8 cellular contexts compared by ENCODE assay signal in the genomic region with DNA sequence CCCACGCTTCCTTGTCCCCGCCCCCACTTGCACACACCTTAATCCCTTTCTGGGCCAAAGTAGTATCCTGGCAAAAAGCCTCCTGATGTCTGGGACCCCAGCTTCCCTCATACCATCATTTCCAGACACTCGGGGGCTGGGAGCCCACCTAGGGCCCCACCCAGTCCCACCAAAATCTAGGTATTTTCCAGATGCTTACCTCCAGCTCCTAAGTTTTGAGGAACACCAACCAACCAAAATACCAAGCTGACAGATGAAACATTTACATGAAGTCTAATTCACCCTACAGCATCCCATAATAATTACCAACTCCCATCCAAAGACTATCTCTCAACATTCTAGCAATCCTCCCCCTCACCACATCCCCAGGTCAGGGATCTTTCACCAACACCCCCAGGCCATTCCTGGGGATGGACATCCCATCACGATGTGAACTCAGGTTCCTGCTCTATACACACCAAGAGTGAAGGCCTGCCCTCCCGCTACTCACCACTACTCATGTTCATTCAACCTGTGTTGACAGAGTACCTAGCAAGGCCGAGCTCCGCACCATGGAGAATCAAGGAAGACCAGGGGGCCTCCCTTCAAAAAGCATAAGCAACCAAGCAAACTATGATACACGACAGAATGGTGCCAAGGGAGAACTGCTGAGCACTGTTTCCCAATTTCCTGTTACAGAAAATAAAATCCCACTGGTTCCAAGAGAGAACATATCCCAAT. TPM values are rescaled to one million over a fixed set of nuclear protein-coding genes. Genes with fewer than 3 reads are reported as not detected.
DNase-seq lines count a peak whose midpoint lies in the region; ATAC-seq, FAIRE-seq and TF ChIP-seq lines count a peak whose summit lies in the region.

No MANE protein-coding gene starts in this region.

- H3K36me3 ChIP-seq in OCI-LY1 (ENCODE audit: insufficient read depth, low read length) (peaks cover 19% of the 10 kb centered on the region; the same call in 1 of the 2 replicates), sigmoid colon (no peaks in the 10 kb centered on the region)
- no peaks in the 10 kb centered on the region for H3K36me3 ChIP-seq in effector memory CD4-positive, alpha-beta T cell (ENCODE audit: control insufficient read depth, insufficient read depth, low read length)

- H3K27me3 ChIP-seq in OCI-LY1 (ENCODE audit: insufficient read depth, low read length), result no peaks in the 10 kb centered on the region
- H3K27me3 ChIP-seq in effector memory CD4-positive, alpha-beta T cell (replicated peaks; ENCODE audit: control insufficient read depth, insufficient read depth, low read length, poor library complexity, severe bottlenecking), result no peaks in the 10 kb centered on the region
- no peaks in the 10 kb centered on the region for H3K27me3 ChIP-seq in sigmoid colon

- peaks cover 19% of the 10 kb centered on the region for H3F3A ChIP-seq in OCI-LY1 (ENCODE audit: insufficient read depth, low read length)

- no peaks in the 10 kb centered on the region for H3K9me3 ChIP-seq in OCI-LY1 (ENCODE audit: low read length)
- H3K9me3 ChIP-seq in effector memory CD4-positive, alpha-beta T cell (ENCODE audit: control insufficient read depth, low read length), result no peaks in the 10 kb centered on the region
- H3K9me3 ChIP-seq in sigmoid colon, result no peaks in the 10 kb centered on the region

- H2AFZ ChIP-seq in OCI-LY1 (ENCODE audit: low read length), result no peak overlapping the region

- H3K27ac ChIP-seq in OCI-LY1 (ENCODE audit: low read depth, low read length, poor library complexity, severe bottlenecking) (peak overlapping the region; percentile 68), sigmoid colon (peak overlapping the region; percentile 92 to 100 (median 98))
- peak overlapping the region; percentile 91 for H3K27ac ChIP-seq in effector memory CD4-positive, alpha-beta T cell (ENCODE audit: insufficient read depth, low read length, poor library complexity, severe bottlenecking)

- H3K4me2 ChIP-seq in OCI-LY1 (ENCODE audit: low read length), result no peak overlapping the region

- TF ChIP-seq CTCF in OCI-LY1 (IDR thresholded peaks at IDR 0.05; ENCODE audit: low read length), result no peak
- no peak for TF ChIP-seq CTCF in sigmoid colon (IDR thresholded peaks at IDR 0.05)

- H4K20me1 ChIP-seq in OCI-LY1 (ENCODE audit: insufficient read depth, low read length), result no peaks in the 10 kb centered on the region; the same call in 1 of the 2 replicates

- H3K9ac ChIP-seq in OCI-LY1 (ENCODE audit: low read length), result no peak overlapping the region

- no peak for TF ChIP-seq EP300 in sigmoid colon (IDR thresholded peaks at IDR 0.05)

- no peak for ATAC-seq in GM18517 (IDR thresholded peaks at IDR 0.05; ENCODE audit: unreplicated experiment)

- H3K79me2 ChIP-seq in OCI-LY1 (ENCODE audit: insufficient read depth, low read length), result peaks cover 24% of the 10 kb centered on the region

- intact Hi-C loops in sigmoid colon (cut with DNase I), result loop anchor here (5.0 kb wide), 1 partner anchor 41 kb away; a partner anchor contains a TSS

- H3K4me1 ChIP-seq in OCI-LY1 (ENCODE audit: insufficient read depth, low read length, severe bottlenecking), result peaks cover 53% of the 10 kb centered on the region
- peaks cover 43% of the 10 kb centered on the region for H3K4me1 ChIP-seq in effector memory CD4-positive, alpha-beta T cell (ENCODE audit: control insufficient read depth, insufficient read depth, low read length, poor library complexity, severe bottlenecking)
- peaks cover 0 to 63% (median 54%) of the 10 kb centered on the region in 4 donors for H3K4me1 ChIP-seq in sigmoid colon

- WGBS in sigmoid colon, 2 donors, result 59 to 62% methylated on average over 8 of the region's 8 CpGs

- H3K9me2 ChIP-seq in OCI-LY1 (ENCODE audit: low read depth, low read length), result no peaks in the 10 kb centered on the region

- FAIRE-seq in GM12891 (lab: Jason Lieb, UNC), result peak; percentile 54

- H3K4me3 ChIP-seq in OCI-LY1 (ENCODE audit: low read depth, low read length, poor library complexity, severe bottlenecking), result no peak overlapping the region
- H3K4me3 ChIP-seq in effector memory CD4-positive, alpha-beta T cell (ENCODE audit: insufficient read depth, low read depth, low read length, poor library complexity, severe bottlenecking), result no peak overlapping the region
- H3K4me3 ChIP-seq in sigmoid colon, result no peak overlapping the region

- DNase-seq in GM12891 (ENCODE audit: insufficient read length, low spot score), result no peak
- no peak for DNase-seq in effector memory CD4-positive, alpha-beta T cell
- DNase-seq in sigmoid colon, result peak; percentile 81
- no peak for DNase-seq in NCI-H2029 (lab: John Stamatoyannopoulos, UW)
- DNase-seq in HT-29 (ENCODE audit: low spot score), result no peak
- DNase-seq in NCI-H345 (lab: John Stamatoyannopoulos, UW), result no peak

- TF ChIP-seq POLR2A in GM12891 (IDR thresholded peaks at IDR 0.05; ENCODE audit: low read depth, low read length), result no peak
- TF ChIP-seq POLR2A in sigmoid colon (IDR thresholded peaks at IDR 0.05), result no peak

TF ChIP-seq in GM12891, 5 proteins besides CTCF, POLR2A, EP300 and RAD21:
- TF ChIP-seq POU2F2 (IDR thresholded peaks at IDR 0.05; ENCODE audit: low read depth, low read length), result no peak
- TF ChIP-seq PAX5 (IDR thresholded peaks at IDR 0.05; ENCODE audit: insufficient read depth, low read length, severe bottlenecking), result no peak
- no peak for TF ChIP-seq POLR2AphosphoS5 (IDR thresholded peaks at IDR 0.05; ENCODE audit: low read depth, low read length)
- TF ChIP-seq SPI1 (IDR thresholded peaks at IDR 0.05; ENCODE audit: low read depth, low read length), result no peak
- TF ChIP-seq TAF1 (IDR thresholded peaks at IDR 0.05; ENCODE audit: low read depth, low read length), result no peak

RNA-seq across cellular contexts. Expression of a gene that starts 1.6 kb away (rescaled TPM):
- 101 TPM for polyA plus RNA-seq in GM12891 (2012; ENCODE audit: low read depth, missing spikeins)
- total RNA-seq in sigmoid colon, result 100 to 1,000 TPM; 204 to 254 (median 217) TPM
- 100 to 1,000 TPM in 1 of 3 donors, 10 to 100 TPM in 2; 49.2 to 113 (median 53.6) TPM for polyA plus RNA-seq in sigmoid colon
- total RNA-seq in HT-29 (2014; rRNA removed; shearing (Covaris generic)), result 253 and 269 TPM in 2 replicates

RNA-seq across cellular contexts. Expression of a gene that starts 27.0 kb away (rescaled TPM):
- polyA plus RNA-seq in GM12891 (2012; ENCODE audit: low read depth, missing spikeins), result 2.9 TPM
- total RNA-seq in sigmoid colon, result 1 to 10 TPM in 2 of 4 donors, under 1 TPM in 2; 0.27 to 1.5 (median 0.67) TPM
- 10 to 100 TPM in 1 of 3 donors, 1 to 10 TPM in 2; 4.2 to 16.5 (median 6.0) TPM for polyA plus RNA-seq in sigmoid colon
- 0.03 TPM in 1 of 2 replicates, not detected in the other for total RNA-seq in HT-29 (2014; rRNA removed; shearing (Covaris generic))

RNA-seq across cellular contexts. Expression of a gene that starts 38.5 kb away (rescaled TPM):
- polyA plus RNA-seq in GM12891 (2012; ENCODE audit: low read depth, missing spikeins), result 0.87 TPM
- 1 to 10 TPM; 1.2 to 3.9 (median 1.6) TPM for total RNA-seq in sigmoid colon
- polyA plus RNA-seq in sigmoid colon, result 1 to 10 TPM in 2 of 3 donors, not detected in 1; 2.3 to 3.1 TPM
- total RNA-seq in HT-29 (2014; rRNA removed; shearing (Covaris generic)), result 0.31 TPM in 1 of 2 replicates, not detected in the other

RNA-seq across cellular contexts. Expression of a gene that starts 40.7 kb away (rescaled TPM):
- 56.8 TPM for polyA plus RNA-seq in GM12891 (2012; ENCODE audit: low read depth, missing spikeins)
- 10 to 100 TPM in 3 of 4 donors, 1 to 10 TPM in 1; 6.1 to 30.1 (median 23.2) TPM for total RNA-seq in sigmoid colon
- polyA plus RNA-seq in sigmoid colon, result 10 to 100 TPM in 1 of 3 donors, 1 to 10 TPM in 2; 6.2 to 39.2 (median 7.8) TPM
- 73.5 and 74.9 TPM in 2 replicates for total RNA-seq in HT-29 (2014; rRNA removed; shearing (Covaris generic))

RNA-seq across cellular contexts. Expression of a gene that starts 52.9 kb away (rescaled TPM):
- 9.9 TPM for polyA plus RNA-seq in GM12891 (2012; ENCODE audit: low read depth, missing spikeins)
- total RNA-seq in sigmoid colon, result 10 to 100 TPM; 15.3 to 34.3 (median 22.7) TPM
- polyA plus RNA-seq in sigmoid colon, result 10 to 100 TPM in 1 of 3 donors, 1 to 10 TPM in 2; 1.8 to 14.0 (median 4.2) TPM
- total RNA-seq in HT-29 (2014; rRNA removed; shearing (Covaris generic)), result 0.37 and 0.41 TPM in 2 replicates
